27 cellular contexts compared by ENCODE assay signal in genomic region chr9:136681029-136681428, GRCh38. TPM values are rescaled to one million over a fixed set of nuclear protein-coding genes. Genes with fewer than 3 reads are reported as not detected.
"Had no signal": no experiment of that assay in that cellular context is flagged by ENCODE, and none has a peak within 500 bp of the region (broad histone marks: within the 10 kb centered on the region; RNA-seq: fewer than 3 reads in every experiment).

No MANE protein-coding gene starts in this region.

- DNase-seq: hippocampal formation; kidney glomerular epithelial cell; left cardiac atrium; left ventricle myocardium superior; lower lobe of right lung; mammary epithelial cell; mesenchymal stem cell; natural killer cell; nephron progenitor cell; occipital lobe; stimulated activated CD4-positive, alpha-beta T cell treated with anti-CD3 and anti-CD28 coated beads, Interleukin-4, amount 100 ng/mL, for 24 hours; stimulated activated naive CD4-positive, alpha-beta T cell treated with Interleukin-2 at 50 U/mL for 16 hours; stimulated activated naive CD8-positive, alpha-beta T cell treated with anti-CD3 and anti-CD28 coated beads, Interleukin-15, amount 100 ng/mL, for 72 hours; testis; thyroid gland; transverse colon had no signal

- ATAC-seq: left cardiac atrium; left lobe of liver; left ventricle myocardium superior; lower lobe of right lung; natural killer cell; sciatic nerve; stimulated activated memory B cell treated with anti-CD40 and anti-IgM and Interleukin-4, amounts not matched to agents 10 μg/mL and 1 μg/mL and 100 μg/mL, for 72 hours; stimulated activated naive CD8-positive, alpha-beta T cell treated with anti-CD3 and anti-CD28 coated beads, Interleukin-15, amount 100 ng/mL, for 72 hours had no signal

- H3K9me3 ChIP-seq: lower lobe of right lung, neutrophil, right atrium auricular region, testis, thyroid gland, transverse colon, upper lobe of left lung, vagina had no signal

- H3K4me2 ChIP-seq: neural progenitor cell had no signal

- FAIRE-seq: keratinocyte had no signal

- H3K4me3 ChIP-seq: lower lobe of right lung, neural progenitor cell, right atrium auricular region, skin epidermis, testis, thyroid gland, transverse colon, upper lobe of left lung, vagina had no signal

- H3K9ac ChIP-seq: neural progenitor cell, parathyroid adenoma had no signal

- H3K27me3 ChIP-seq: neutrophil, right atrium auricular region, testis, thyroid gland, transverse colon, upper lobe of left lung, vagina had no signal

- H2AFZ ChIP-seq: neural progenitor cell, parathyroid adenoma had no signal

- H3K36me3 ChIP-seq: neural progenitor cell, vagina had no signal

- H3K27ac ChIP-seq: lower lobe of right lung, neural progenitor cell, neutrophil, skin epidermis, testis, thyroid gland, transverse colon, upper lobe of left lung, vagina had no signal

RNA-seq across cellular contexts. Expression of gene DIPK1B, which starts 31.3 kb away (rescaled TPM):
- polyA plus RNA-seq: keratinocyte had no signal
